ENCODE assay signal across 8 cellular contexts in genomic region chr17:68248886-68249872, GRCh38. TPM values are rescaled to one million over a fixed set of nuclear protein-coding genes. Genes with fewer than 3 reads are reported as not detected.
DNase-seq lines count a peak whose midpoint lies in the region; ATAC-seq and TF ChIP-seq lines count a peak whose summit lies in the region.

No MANE protein-coding gene starts in this region.

- no peak for ATAC-seq in HG03039 (IDR thresholded peaks at IDR 0.05; ENCODE audit: unreplicated experiment)

- no peaks in the 10 kb centered on the region for H3K9me3 ChIP-seq in OCI-LY1 (ENCODE audit: low read length)

- no peaks in the 10 kb centered on the region for H3K9me3 Mint-ChIP-seq in chondrocyte (ENCODE audit: low read depth)
- H3K9me3 Mint-ChIP-seq in nephron progenitor cell = no peaks in the 10 kb centered on the region

- H3K27ac Mint-ChIP-seq in chondrocyte (ENCODE audit: unreplicated experiment) (peak overlapping the region; percentile 95), nephron progenitor cell (no peak overlapping the region)

- H3K9ac ChIP-seq in OCI-LY1 (ENCODE audit: low read length) = peak overlapping the region; percentile 88

- H3K4me1 Mint-ChIP-seq in chondrocyte (ENCODE audit: low read depth) = peaks cover 18% of the 10 kb centered on the region
- peaks cover 17% of the 10 kb centered on the region for H3K4me1 Mint-ChIP-seq in nephron progenitor cell

- peak; percentile 61 for DNase-seq in GM12865 (ENCODE audit: low read depth)
- DNase-seq in chondrocyte (ENCODE audit: low spot score) = peak; percentile 7
- DNase-seq in nephron progenitor cell = no peak
- no peak for DNase-seq in SW480 (ENCODE audit: low spot score)
- DNase-seq in RWPE1 (ENCODE audit: low spot score) = no peak
- no peak for DNase-seq in NCI-H1092 (lab: John Stamatoyannopoulos, UW)

- peaks cover 38% of the 10 kb centered on the region for H3K36me3 ChIP-seq in OCI-LY1 (ENCODE audit: insufficient read depth, low read length)

- no peaks in the 10 kb centered on the region for H4K20me1 ChIP-seq in OCI-LY1 (ENCODE audit: insufficient read depth, low read length)

- no peaks in the 10 kb centered on the region for H3K79me2 ChIP-seq in OCI-LY1 (ENCODE audit: insufficient read depth, low read length)

- H2AFZ ChIP-seq in OCI-LY1 (ENCODE audit: low read length) = no peak overlapping the region

- no peaks in the 10 kb centered on the region for H3K27me3 Mint-ChIP-seq in chondrocyte (ENCODE audit: low read depth)
- no peaks in the 10 kb centered on the region for H3K27me3 Mint-ChIP-seq in nephron progenitor cell (ENCODE audit: low read depth, poor library complexity)

- H3K4me3 Mint-ChIP-seq in chondrocyte (ENCODE audit: unreplicated experiment) (peak overlapping the region; percentile 94), nephron progenitor cell (peak overlapping the region; percentile 88)

- CTCF ChIA-PET in RWPE1 (lab: Yijun Ruan, JAX) = interaction anchor here (0.7 to 1.8 kb wide), 5 partner anchors 14 to 221 kb away, joined by 3 to 6 read pairs (median 3); no protein-coding TSS in a partner anchor

- TF ChIP-seq CTCF in GM12865 (IDR thresholded peaks at IDR 0.05; ENCODE audit: insufficient read depth, low read depth, low read length, missing control alignments) = no peak
- TF ChIP-seq CTCF in OCI-LY1 (IDR thresholded peaks at IDR 0.05; ENCODE audit: low read length) = no peak
- no peak for TF ChIP-seq CTCF in chondrocyte (IDR thresholded peaks at IDR 0.05)
- no peak for TF ChIP-seq CTCF in nephron progenitor cell (IDR thresholded peaks at IDR 0.05)
- no peak for TF ChIP-seq CTCF in RWPE1 (conservative IDR thresholded peaks at IDR 0.05; ENCODE audit: low read depth)

- H3K36me3 Mint-ChIP-seq in chondrocyte (ENCODE audit: low read depth) (peaks cover 9% of the 10 kb centered on the region), nephron progenitor cell (ENCODE audit: low read depth) (peaks cover 27% of the 10 kb centered on the region)

- H3K27me3 ChIP-seq in OCI-LY1 (ENCODE audit: insufficient read depth, low read length) = no peaks in the 10 kb centered on the region

- POLR2A ChIA-PET in RWPE1 (lab: Yijun Ruan, JAX; ENCODE audit: low non-redundant PET) = interaction anchor here (0.7 kb wide), 1 partner anchor 986 kb away, joined by 3 read pairs; no protein-coding TSS in a partner anchor

- peaks cover 5% of the 10 kb centered on the region; the same call in 1 of the 2 replicates for H3F3A ChIP-seq in OCI-LY1 (ENCODE audit: insufficient read depth, low read length)

- peak overlapping the region; percentile 95 for H3K4me2 ChIP-seq in OCI-LY1 (ENCODE audit: low read length)

- no peaks in the 10 kb centered on the region for H3K9me2 ChIP-seq in OCI-LY1 (ENCODE audit: low read depth, low read length)

- H3K27ac ChIP-seq in OCI-LY1 (ENCODE audit: low read depth, low read length, poor library complexity, severe bottlenecking) (peak overlapping the region; percentile 88), RWPE1 (no peak overlapping the region)

- H3K4me3 ChIP-seq in GM12865 (ENCODE audit: low read depth, low read length) = peak overlapping the region; percentile 98
- peak overlapping the region; percentile 89 for H3K4me3 ChIP-seq in OCI-LY1 (ENCODE audit: low read depth, low read length, poor library complexity, severe bottlenecking)

- peaks cover 69% of the 10 kb centered on the region for H3K4me1 ChIP-seq in OCI-LY1 (ENCODE audit: insufficient read depth, low read length, severe bottlenecking)

RNA-seq across cellular contexts. Expression of gene AMZ2, which starts 1.3 kb away (rescaled TPM):
- 66.5 to 80.4 TPM (median 78.2 TPM) in 3 replicates for total RNA-seq in chondrocyte

RNA-seq across cellular contexts. Expression of gene SLC16A6, which starts 41.7 kb away (rescaled TPM):
- 0.15 to 0.44 TPM (median 0.31 TPM) in 3 replicates for total RNA-seq in chondrocyte

RNA-seq across cellular contexts. Expression of gene ARSG, which starts 42.1 kb away (rescaled TPM):
- total RNA-seq in chondrocyte = 5.8 to 9.1 TPM (median 7.4 TPM) in 3 replicates

Comparison
In these comparisons a context has a peak if more than half of its experiments do, and no peak if none do; other contexts are left out.
1. DNase-seq: peak in GM12865 (single experiment) and chondrocyte (single experiment); none in nephron progenitor cell (single experiment), SW480 (single experiment), RWPE1 (single experiment) and NCI-H1092 (single experiment).